ENCODE assay signal across 14 cellular contexts in genomic region chr11:69822676-69823494, GRCh38. TPM values are rescaled to one million over a fixed set of nuclear protein-coding genes. Genes with fewer than 3 reads are reported as not detected.
A peak's percentile ranks its signal among the peaks of the same experiment; 100 is the strongest.
DNase-seq lines count a peak whose midpoint lies in the region; FAIRE-seq and TF ChIP-seq lines count a peak whose summit lies in the region.
"Had no signal": no experiment of that assay in that cellular context is flagged by ENCODE, and none has a peak within 500 bp of the region (broad histone marks: within the 10 kb centered on the region; RNA-seq: fewer than 3 reads in every experiment).

No MANE protein-coding gene starts in this region.

- TF ChIP-seq CTCF in WERI-Rb-1 (IDR thresholded peaks at IDR 0.05; ENCODE audit: low read depth, low read length) (0 out of 2 replicates have a peak, but pooled peaks have one; percentile 14), H1 (IDR thresholded peaks at IDR 0.05; ENCODE audit: control extremely low read depth in 1 of 3, insufficient read depth in 1 of 3, low read depth in 1 of 3, low read length in 3 of 3) (no peak), progenitor cell of endocrine pancreas (IDR thresholded peaks at IDR 0.05; ENCODE audit: unreplicated experiment) (no peak)

- POLR2A ChIA-PET in H1 (lab: Charles Lee; ENCODE audit: partially characterized antibody): interaction anchor here (1.3 kb wide), 1 partner anchor 118 kb away, joined by 3 read pairs; no protein-coding TSS in a partner anchor
- POLR2A ChIA-PET in activated CD4-positive, alpha-beta T cell treated with anti-CD3 and anti-CD28 coated beads, Interleukin-2, amount 10 ng/mL, durations not matched to agents 7 days and 5 days (lab: Charles Lee): no interaction called here

- no peak overlapping the region for H3K4me3 Mint-ChIP-seq in activated CD4-positive, alpha-beta T cell treated with anti-CD3 and anti-CD28 coated beads, Interleukin-2, amount 10 ng/mL, durations not matched to agents 7 days and 5 days
- H3K4me3 Mint-ChIP-seq in progenitor cell of endocrine pancreas (ENCODE audit: low read depth): no peak overlapping the region
- H3K4me3 Mint-ChIP-seq: CD8-positive, alpha-beta memory T cell; IgD-negative memory B cell had no signal

- H3K27ac ChIP-seq in WERI-Rb-1 (no peak overlapping the region), H1 (ENCODE audit: low read depth, low read length) (no peak overlapping the region)
- H3K27ac ChIP-seq: BLaER1, GM23248 had no signal

- H3K9me3 ChIP-seq in WERI-Rb-1 (ENCODE audit: severe bottlenecking) (peaks cover 5% of the 10 kb centered on the region), H1 (ENCODE audit: insufficient read depth in 2 of 2, low read depth in 1 of 2, low read length in 1 of 2) (no peaks in the 10 kb centered on the region)
- H3K9me3 ChIP-seq: BLaER1, Caco-2 had no signal

- H2AFZ ChIP-seq in H1 (ENCODE audit: low read length): no peak overlapping the region
- H2AFZ ChIP-seq: GM23248 had no signal

- H2AK5ac ChIP-seq in H1 (ENCODE audit: low read depth, low read length): 0 out of 2 replicates have a peak overlapping the region, but pooled peaks have one; percentile 24

- H3K18ac ChIP-seq in H1 (ENCODE audit: extremely low read depth, low read length): no peak overlapping the region

- in situ Hi-C loops in G401 (cut with HindIII; ENCODE audit: low sequenced_read_pairs): no loop called here

- H4K91ac ChIP-seq in H1 (replicated peaks; ENCODE audit: insufficient read length, low read length): no peak overlapping the region

- peaks cover 0 to 4% (median under 1%) of the 10 kb centered on the region in 4 experiments; a peak in 4 of 7 replicates for H3K4me1 ChIP-seq in H1 (replicated peaks in 1 of 4; ENCODE audit: control insufficient read depth in 3 of 4, insufficient read depth in 4 of 4, low read length in 3 of 4)

- no peak overlapping the region for H3K27ac Mint-ChIP-seq in activated CD4-positive, alpha-beta T cell treated with anti-CD3 and anti-CD28 coated beads, Interleukin-2, amount 10 ng/mL, durations not matched to agents 7 days and 5 days
- H3K27ac Mint-ChIP-seq in progenitor cell of endocrine pancreas: no peak overlapping the region
- H3K27ac Mint-ChIP-seq: CD8-positive, alpha-beta memory T cell; IgD-negative memory B cell had no signal

- H3K27me3 Mint-ChIP-seq in activated CD4-positive, alpha-beta T cell treated with anti-CD3 and anti-CD28 coated beads, Interleukin-2, amount 10 ng/mL, durations not matched to agents 7 days and 5 days: peaks cover 29% of the 10 kb centered on the region
- H3K27me3 Mint-ChIP-seq in progenitor cell of endocrine pancreas: peaks cover 63% of the 10 kb centered on the region

- no peak overlapping the region for H3K9ac ChIP-seq in H1 (replicated peaks in 1 of 4; ENCODE audit: extremely low read depth in 1 of 4, low read depth in 3 of 4, low read length in 3 of 4)
- H3K9ac ChIP-seq: BLaER1, GM23248 had no signal

- no peak overlapping the region for H2BK5ac ChIP-seq in H1 (ENCODE audit: low read depth, low read length)

- no peaks in the 10 kb centered on the region for H3K36me3 ChIP-seq in WERI-Rb-1
- no peaks in the 10 kb centered on the region; a peak in 1 of 8 replicates for H3K36me3 ChIP-seq in H1 (ENCODE audit: control insufficient read depth in 2 of 4, insufficient read depth in 4 of 4, low read length in 3 of 4)
- H3K36me3 ChIP-seq: BLaER1 had no signal

- H2BK12ac ChIP-seq in H1 (ENCODE audit: low read depth, low read length): no peak overlapping the region

- no peak overlapping the region for H3K4me3 ChIP-seq in WERI-Rb-1 (ENCODE audit: low read depth, low read length)
- H3K4me3 ChIP-seq in H1 (ENCODE audit: extremely low read depth in 1 of 4, insufficient read depth in 2 of 4, low read depth in 3 of 4, low read length in 4 of 4): no peak overlapping the region
- H3K4me3 ChIP-seq: BLaER1, GM23248 had no signal

- H3K9me3 Mint-ChIP-seq in activated CD4-positive, alpha-beta T cell treated with anti-CD3 and anti-CD28 coated beads, Interleukin-2, amount 10 ng/mL, durations not matched to agents 7 days and 5 days: no peaks in the 10 kb centered on the region
- no peaks in the 10 kb centered on the region for H3K9me3 Mint-ChIP-seq in progenitor cell of endocrine pancreas (ENCODE audit: low read depth)
- H3K9me3 Mint-ChIP-seq: CD8-positive, alpha-beta memory T cell had no signal

- H3K79me2 ChIP-seq in H1 (ENCODE audit: control insufficient read depth in 1 of 2, insufficient read depth in 2 of 2, low read length in 2 of 2): no peaks in the 10 kb centered on the region

- H3K4me2 ChIP-seq in H1 (ENCODE audit: insufficient read depth in 1 of 2, low read depth in 2 of 2, low read length in 2 of 2): no peak overlapping the region
- H3K4me2 ChIP-seq: BLaER1 had no signal

- H2BK120ac ChIP-seq in H1 (replicated peaks; ENCODE audit: low read depth, low read length): no peak overlapping the region

- H3K14ac ChIP-seq in H1 (ENCODE audit: insufficient read length): no peak overlapping the region

- H2BK20ac ChIP-seq in H1 (ENCODE audit: low read length): no peak overlapping the region

- no peak for TF ChIP-seq RAD21 in H1 (IDR thresholded peaks at IDR 0.05 in 1 of 2, conservative IDR thresholded peaks at IDR 0.05 in 1 of 2; ENCODE audit: low read depth in 2 of 2, low read length in 2 of 2)

- no peak overlapping the region for H3K23ac ChIP-seq in H1 (ENCODE audit: insufficient read length)

- no peaks in the 10 kb centered on the region for H3K36me3 Mint-ChIP-seq in activated CD4-positive, alpha-beta T cell treated with anti-CD3 and anti-CD28 coated beads, Interleukin-2, amount 10 ng/mL, durations not matched to agents 7 days and 5 days (ENCODE audit: low read depth)
- no peaks in the 10 kb centered on the region for H3K36me3 Mint-ChIP-seq in progenitor cell of endocrine pancreas (ENCODE audit: insufficient read depth)
- H3K36me3 Mint-ChIP-seq: CD8-positive, alpha-beta memory T cell had no signal

- H3K27me3 ChIP-seq in WERI-Rb-1 (ENCODE audit: insufficient read depth, low read depth, severe bottlenecking) (peaks cover 74% of the 10 kb centered on the region), H1 (replicated peaks in 1 of 4; ENCODE audit: control insufficient read depth in 3 of 4, extremely low read depth in 1 of 4, insufficient read depth in 3 of 4, low read length in 3 of 4) (peaks cover 31 to 53% (median 44%) of the 10 kb centered on the region in 4 experiments)

- FAIRE-seq in H1 (lab: Jason Lieb, UNC): no peak
- peak; percentile 23 for FAIRE-seq in urothelium cell line (lab: Jason Lieb, UNC)

- no peak overlapping the region for H4K5ac ChIP-seq in H1 (ENCODE audit: insufficient read length, low read depth, low read length)

- peak; percentile 75 for DNase-seq in G401 (ENCODE audit: low spot score)
- DNase-seq in WERI-Rb-1: no peak
- DNase-seq in H1 (ENCODE audit: low read depth in 1 of 2, low spot score in 2 of 2): no peak
- DNase-seq in urothelium cell line (ENCODE audit: low spot score): no peak
- DNase-seq in activated CD4-positive, alpha-beta T cell treated with anti-CD3 and anti-CD28 coated beads, Interleukin-2, amount 10 ng/mL, durations not matched to agents 7 days and 5 days: no peak
- no peak for DNase-seq in DMS53 (lab: John Stamatoyannopoulos, UW)
- no peak for DNase-seq in progenitor cell of endocrine pancreas (ENCODE audit: low spot score, unreplicated experiment)
- DNase-seq: AML-193; Caco-2; CD8-positive, alpha-beta memory T cell; GM23248 had no signal

- CTCF ChIA-PET in H1 (lab: Charles Lee; ENCODE audit: partially characterized antibody): interaction anchor here (1.4 to 2.1 kb wide), 4 partner anchors 11 to 106 kb away, joined by 3 to 13 read pairs (median 5); no protein-coding TSS in a partner anchor
- CTCF ChIA-PET in activated CD4-positive, alpha-beta T cell treated with anti-CD3 and anti-CD28 coated beads, Interleukin-2, amount 10 ng/mL, durations not matched to agents 7 days and 5 days (lab: Charles Lee): no interaction called here

- no peak overlapping the region for H3K56ac ChIP-seq in H1 (replicated peaks; ENCODE audit: insufficient read length, low read depth, low read length)

- H2BK15ac ChIP-seq in H1 (ENCODE audit: low read length): no peak overlapping the region

- H3K4me1 Mint-ChIP-seq in activated CD4-positive, alpha-beta T cell treated with anti-CD3 and anti-CD28 coated beads, Interleukin-2, amount 10 ng/mL, durations not matched to agents 7 days and 5 days: no peaks in the 10 kb centered on the region
- H3K4me1 Mint-ChIP-seq in progenitor cell of endocrine pancreas (ENCODE audit: low read depth): no peaks in the 10 kb centered on the region
- H3K4me1 Mint-ChIP-seq: CD8-positive, alpha-beta memory T cell; IgD-negative memory B cell had no signal

- H3K4ac ChIP-seq in H1 (replicated peaks; ENCODE audit: insufficient read length, low read depth, low read length): no peak overlapping the region

- no peak overlapping the region for H4K8ac ChIP-seq in H1 (ENCODE audit: extremely low read depth, insufficient read depth, low read length)

- no peaks in the 10 kb centered on the region for H4K20me1 ChIP-seq in H1 (replicated peaks in 1 of 2; ENCODE audit: control insufficient read depth in 1 of 2, insufficient read depth in 2 of 2, low read length in 2 of 2)

- peaks cover 5% of the 10 kb centered on the region; the same call in 1 of the 2 replicates for H3K23me2 ChIP-seq in H1 (ENCODE audit: low read depth, low read length)

- no peak for TF ChIP-seq POLR2A in H1 (IDR thresholded peaks at IDR 0.05; ENCODE audit: control extremely low read depth in 1 of 2, low read depth in 2 of 2, low read length in 2 of 2)

- WGBS in H1 (ENCODE audit: extremely low coverage in 1 of 2, insufficient coverage in 1 of 2, insufficient read length in 1 of 2, insufficient replicate concordance in 2 of 2, low coverage in 1 of 2, low lambda C conversion rate in 2 of 2, missing lambda C conversion rate in 1 of 2), 2 experiments: 85% methylated on average over 15 of the region's 15 CpGs; no CpG with 5 or more reads in 1 of the 2 experiments

- no peaks in the 10 kb centered on the region for H3K79me1 ChIP-seq in H1 (ENCODE audit: low read depth, low read length)

- TF ChIP-seq EP300 in H1 (IDR thresholded peaks at IDR 0.05; ENCODE audit: borderline replicate concordance in 1 of 2, low read depth in 2 of 2, low read length in 2 of 2): no peak

RNA-seq across cellular contexts. Expression of gene FGF3, which starts 3.7 kb away (rescaled TPM):
- total RNA-seq in G401 (2014; rRNA removed; shearing (Covaris generic)): not detected in 2 replicates
- total RNA-seq in H1 (2021; fragmentation: NEBNext Ultra II Directional; extraction: Animal tissue kit (Norgen Biotek cat#: 25700)): not detected in 2 replicates
- polyA plus RNA-seq in H1 (2011; rRNA removed): 0.19 TPM in 1 of 2 replicates, not detected in the other
- polyA plus RNA-seq in H1 (2011; cell fraction: cytosol; rRNA removed): not detected
- not detected for polyA plus RNA-seq in H1 (2011; cell fraction: nucleus; rRNA removed)
- not detected in 4 replicates for polyA plus RNA-seq in H1 (2012, experiment 1 of 2)
- polyA plus RNA-seq in H1 (2012, experiment 2 of 2): not detected
- 0.12 TPM for polyA plus RNA-seq in H1 (2013, experiment 1 of 2)
- polyA plus RNA-seq in H1 (2013, experiment 2 of 2): 0.06 TPM
- not detected in 2 replicates for polyA minus RNA-seq in H1 (2011; rRNA and poly(A)+ RNA removed)
- polyA minus RNA-seq in H1 (2011; cell fraction: cytosol; rRNA and poly(A)+ RNA removed): not detected
- polyA minus RNA-seq in H1 (2011; cell fraction: nucleus; rRNA and poly(A)+ RNA removed): not detected
- not detected for total RNA-seq in activated CD4-positive, alpha-beta T cell treated with anti-CD3 and anti-CD28 coated beads, Interleukin-2, amount 10 ng/mL, durations not matched to agents 7 days and 5 days
- not detected in 2 replicates for total RNA-seq in progenitor cell of endocrine pancreas
- total RNA-seq: Caco-2; CD8-positive, alpha-beta memory T cell; GM23248; H7 had no signal
- polyA plus RNA-seq: CD8-positive, alpha-beta memory T cell; GM23248; IgD-negative memory B cell had no signal

RNA-seq across cellular contexts. Expression of gene FGF4, which starts 47.7 kb away (rescaled TPM):
- not detected in 2 replicates for total RNA-seq in G401 (2014; rRNA removed; shearing (Covaris generic))
- total RNA-seq in H1 (2021; fragmentation: NEBNext Ultra II Directional; extraction: Animal tissue kit (Norgen Biotek cat#: 25700)): 2.0 TPM in 2 replicates
- 0.57 and 1.3 TPM in 2 replicates for polyA plus RNA-seq in H1 (2011; rRNA removed)
- polyA plus RNA-seq in H1 (2011; cell fraction: cytosol; rRNA removed): 0.93 TPM
- polyA plus RNA-seq in H1 (2011; cell fraction: nucleus; rRNA removed): 0.84 TPM
- 0.17 to 0.68 TPM (median 0.49 TPM) in 4 replicates for polyA plus RNA-seq in H1 (2012, experiment 1 of 2)
- polyA plus RNA-seq in H1 (2012, experiment 2 of 2): 0.14 TPM
- polyA plus RNA-seq in H1 (2013, experiment 1 of 2): 1.5 TPM
- polyA plus RNA-seq in H1 (2013, experiment 2 of 2): 1.8 TPM
- 0.15 and 0.69 TPM in 2 replicates for polyA minus RNA-seq in H1 (2011; rRNA and poly(A)+ RNA removed)
- polyA minus RNA-seq in H1 (2011; cell fraction: cytosol; rRNA and poly(A)+ RNA removed): 2.5 TPM
- 2.4 TPM for polyA minus RNA-seq in H1 (2011; cell fraction: nucleus; rRNA and poly(A)+ RNA removed)
- not detected for total RNA-seq in activated CD4-positive, alpha-beta T cell treated with anti-CD3 and anti-CD28 coated beads, Interleukin-2, amount 10 ng/mL, durations not matched to agents 7 days and 5 days
- not detected in 2 replicates for total RNA-seq in progenitor cell of endocrine pancreas
- total RNA-seq: Caco-2; CD8-positive, alpha-beta memory T cell; GM23248 had no signal
- polyA plus RNA-seq: CD8-positive, alpha-beta memory T cell; GM23248; IgD-negative memory B cell had no signal
